Comparison of ENCODE assay signal across 17 cellular contexts in genomic region chr1:235006132-235006721, GRCh38.
DNase-seq lines count a peak whose midpoint lies in the region; ATAC-seq lines count a peak whose summit lies in the region.
"Had no signal": no experiment of that assay in that cellular context is flagged by ENCODE, and none has a peak within 500 bp of the region (broad histone marks: within the 10 kb centered on the region; RNA-seq: fewer than 3 reads in every experiment).

No MANE protein-coding gene starts in this region.

- ATAC-seq in stimulated activated naive CD8-positive, alpha-beta T cell treated with anti-CD3 and anti-CD28 coated beads, Interleukin-15, amount 100 ng/mL, for 72 hours, result peak; percentile 61
- ATAC-seq in GM19463 (IDR thresholded peaks at IDR 0.05; ENCODE audit: unreplicated experiment) (no peak), GM21717 (IDR thresholded peaks at IDR 0.05; ENCODE audit: unreplicated experiment) (no peak), GM21360 (IDR thresholded peaks at IDR 0.05; ENCODE audit: unreplicated experiment) (no peak)

- peaks cover 16% of the 10 kb centered on the region for H3K36me3 Mint-ChIP-seq in activated naive CD4-positive, alpha-beta T cell treated with anti-CD3 and anti-CD28 coated beads, Interleukin-2, amount 10 ng/mL, durations not matched to agents 7 days and 5 days
- H3K36me3 Mint-ChIP-seq: neural progenitor cell had no signal

- peak overlapping the region; percentile 40 for H3K27ac ChIP-seq in KOPT-K1 (ENCODE audit: low read depth, low read length, poor library complexity, severe bottlenecking)
- H3K27ac ChIP-seq: neural progenitor cell, RWPE1 had no signal

- CTCF ChIA-PET in activated naive CD4-positive, alpha-beta T cell treated with anti-CD3 and anti-CD28 coated beads, Interleukin-2, amount 10 ng/mL, durations not matched to agents 7 days and 5 days (lab: Charles Lee), result no interaction called here

- H3K4me3 Mint-ChIP-seq in activated naive CD4-positive, alpha-beta T cell treated with anti-CD3 and anti-CD28 coated beads, Interleukin-2, amount 10 ng/mL, durations not matched to agents 7 days and 5 days, result no peak overlapping the region
- H3K4me3 Mint-ChIP-seq in stimulated activated naive CD8-positive, alpha-beta T cell treated with anti-CD3 and anti-CD28 coated beads, Interleukin-15, amount 100 ng/mL, for 72 hours, result peak overlapping the region; percentile 38 to 52
- H3K4me3 Mint-ChIP-seq: endodermal cell, neural progenitor cell had no signal

- H3K4me1 Mint-ChIP-seq in activated naive CD4-positive, alpha-beta T cell treated with anti-CD3 and anti-CD28 coated beads, Interleukin-2, amount 10 ng/mL, durations not matched to agents 7 days and 5 days, result peaks cover 70% of the 10 kb centered on the region
- peaks cover 93% of the 10 kb centered on the region for H3K4me1 Mint-ChIP-seq in stimulated activated naive CD8-positive, alpha-beta T cell treated with anti-CD3 and anti-CD28 coated beads, Interleukin-15, amount 100 ng/mL, for 72 hours
- H3K4me1 Mint-ChIP-seq: endodermal cell had no signal

- peaks cover 17% of the 10 kb centered on the region for H3K9me3 Mint-ChIP-seq in activated naive CD4-positive, alpha-beta T cell treated with anti-CD3 and anti-CD28 coated beads, Interleukin-2, amount 10 ng/mL, durations not matched to agents 7 days and 5 days
- H3K9me3 Mint-ChIP-seq in stimulated activated naive CD8-positive, alpha-beta T cell treated with anti-CD3 and anti-CD28 coated beads, Interleukin-15, amount 100 ng/mL, for 72 hours, result peaks cover 25% of the 10 kb centered on the region in 2 donors

- peak overlapping the region; percentile 70 for H3K27ac Mint-ChIP-seq in activated naive CD4-positive, alpha-beta T cell treated with anti-CD3 and anti-CD28 coated beads, Interleukin-2, amount 10 ng/mL, durations not matched to agents 7 days and 5 days
- H3K27ac Mint-ChIP-seq in stimulated activated naive CD8-positive, alpha-beta T cell treated with anti-CD3 and anti-CD28 coated beads, Interleukin-15, amount 100 ng/mL, for 72 hours, result no peak overlapping the region
- H3K27ac Mint-ChIP-seq: endodermal cell, neural progenitor cell had no signal

- no peaks in the 10 kb centered on the region for H3K36me3 ChIP-seq in KOPT-K1 (ENCODE audit: insufficient read depth, low read length)
- H3K36me3 ChIP-seq: neural progenitor cell had no signal

- peaks cover 6% of the 10 kb centered on the region for H3K9me3 ChIP-seq in KOPT-K1 (ENCODE audit: insufficient read depth, low read length, poor library complexity, severe bottlenecking)

- DNase-seq in activated naive CD4-positive, alpha-beta T cell treated with Interleukin-2 at 50 U/mL for 16 hours, result peak; percentile 38
- DNase-seq in activated naive CD4-positive, alpha-beta T cell (lab: John Stamatoyannopoulos, UW), result no peak
- peak; percentile 59 for DNase-seq in activated naive CD4-positive, alpha-beta T cell treated with anti-CD3 and anti-CD28 coated beads, Interleukin-2, amount 10 ng/mL, durations not matched to agents 7 days and 5 days
- peak in 1 of 2 donors; percentile 56 for DNase-seq in stimulated activated naive CD8-positive, alpha-beta T cell treated with anti-CD3 and anti-CD28 coated beads, Interleukin-15, amount 100 ng/mL, for 72 hours
- DNase-seq: aorta; COR-L47; endodermal cell; IMR-90; NCI-H2171 treated with DMSO at 0.1 percent for 48 hours; NCI-H82; stimulated activated CD4-positive, alpha-beta T cell treated with anti-CD3 and anti-CD28 coated beads, Interleukin-12 subunit alpha, Interleukin-12 subunit beta, amount 100 ng/mL, for 4 hours had no signal

- H3K27me3 Mint-ChIP-seq in activated naive CD4-positive, alpha-beta T cell treated with anti-CD3 and anti-CD28 coated beads, Interleukin-2, amount 10 ng/mL, durations not matched to agents 7 days and 5 days, result no peaks in the 10 kb centered on the region
- H3K27me3 Mint-ChIP-seq in stimulated activated naive CD8-positive, alpha-beta T cell treated with anti-CD3 and anti-CD28 coated beads, Interleukin-15, amount 100 ng/mL, for 72 hours, result no peaks in the 10 kb centered on the region

Comparison
In these comparisons a context has a peak if more than half of its experiments do, and no peak if none do; other contexts are left out.
1. DNase-seq: peak in activated naive CD4-positive, alpha-beta T cell treated with Interleukin-2 at 50 U/mL for 16 hours (single experiment) and activated naive CD4-positive, alpha-beta T cell treated with anti-CD3 and anti-CD28 coated beads, Interleukin-2, amount 10 ng/mL, durations not matched to agents 7 days and 5 days (single experiment); none in activated naive CD4-positive, alpha-beta T cell (0 of 4).